In the genomic region with DNA sequence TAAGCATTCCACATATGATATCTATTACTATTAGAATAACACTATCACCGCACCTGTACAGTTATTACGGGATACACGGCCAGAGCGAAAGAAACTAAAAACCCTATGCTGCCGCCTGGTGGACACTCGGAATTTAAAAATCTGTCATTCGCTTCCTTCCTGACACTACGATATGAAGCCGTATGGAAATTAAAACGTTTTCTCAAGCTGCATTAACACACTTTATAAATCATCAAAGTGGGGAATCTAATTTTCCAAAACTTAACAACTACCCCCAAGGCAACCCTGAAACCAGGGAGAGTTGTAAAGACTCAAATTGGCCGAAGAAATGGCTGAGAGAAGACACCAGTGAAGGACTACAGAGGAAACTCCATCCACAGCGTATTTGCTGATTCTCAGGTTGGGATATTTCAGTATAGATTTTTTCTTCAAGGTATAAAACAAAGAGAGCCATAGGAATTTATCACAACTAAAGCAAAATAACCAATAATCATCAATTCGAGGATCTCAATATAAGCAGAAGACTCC, we compare ENCODE assay signal across 8 cellular contexts. TPM values are rescaled to one million over a fixed set of nuclear protein-coding genes. Genes with fewer than 3 reads are reported as not detected.
DNase-seq lines count a peak whose midpoint lies in the region; ATAC-seq and TF ChIP-seq lines count a peak whose summit lies in the region.

No MANE protein-coding gene starts in this region.

- ATAC-seq in GM21528 (IDR thresholded peaks at IDR 0.05; ENCODE audit: low FRiP score, unreplicated experiment) (peak; percentile 88), HG02970 (IDR thresholded peaks at IDR 0.05; ENCODE audit: low FRiP score, unreplicated experiment) (no peak)

- TF ChIP-seq CTCF in LNCAP (IDR thresholded peaks at IDR 0.05) = peak; percentile 67
- TF ChIP-seq CTCF in left ventricle myocardium inferior (IDR thresholded peaks at IDR 0.05; ENCODE audit: borderline replicate concordance) = peak; percentile 73

- H3K9me3 ChIP-seq in SK-N-MC (ENCODE audit: low read depth, low read length) (no peaks in the 10 kb centered on the region), left ventricle myocardium inferior (replicated peaks) (no peaks in the 10 kb centered on the region)

- H3K27ac ChIP-seq in SK-N-MC (no peak overlapping the region), left ventricle myocardium inferior (replicated peaks) (no peak overlapping the region), rectal smooth muscle tissue (ENCODE audit: low read depth, low read length) (no peak overlapping the region)

- DNase-seq in DMS 273 treated with DMSO at 0.1 percent for 48 hours (lab: John Stamatoyannopoulos, UW) (peak; percentile 5), SK-N-MC (ENCODE audit: low read depth, low spot score) (no peak), left ventricle myocardium inferior (peak; percentile 27)
- peak; percentile 65 for DNase-seq in activated naive CD4-positive, alpha-beta T cell treated with anti-CD3 and anti-CD28 coated beads, Interleukin-2, amount 50 U/mL, for 16 hours

- intact Hi-C loops in left ventricle myocardium inferior (cut with micrococcal nuclease) = no loop called here

- H3K27me3 ChIP-seq in left ventricle myocardium inferior (ENCODE audit: low read depth) = peaks cover 19% of the 10 kb centered on the region
- H3K27me3 ChIP-seq in rectal smooth muscle tissue (ENCODE audit: control insufficient read depth, insufficient read depth, low read length) = no peaks in the 10 kb centered on the region

- H3K4me1 ChIP-seq in left ventricle myocardium inferior (peaks cover 5% of the 10 kb centered on the region), rectal smooth muscle tissue (ENCODE audit: control insufficient read depth, insufficient read depth, low read length) (no peaks in the 10 kb centered on the region)

- H3K36me3 ChIP-seq in SK-N-MC (ENCODE audit: insufficient read depth, low read length) (no peaks in the 10 kb centered on the region), left ventricle myocardium inferior (no peaks in the 10 kb centered on the region), rectal smooth muscle tissue (ENCODE audit: control insufficient read depth, insufficient read depth, low read length) (no peaks in the 10 kb centered on the region)

- no peak overlapping the region for H3K9ac ChIP-seq in SK-N-MC (ENCODE audit: insufficient read length)
- no peak overlapping the region for H3K9ac ChIP-seq in rectal smooth muscle tissue (ENCODE audit: low read length)

- H3K4me3 ChIP-seq in SK-N-MC = peak overlapping the region; percentile 25; the same call in 1 of the 2 replicates
- H3K4me3 ChIP-seq in left ventricle myocardium inferior = peak overlapping the region; percentile 22
- peak overlapping the region; percentile 36 for H3K4me3 ChIP-seq in rectal smooth muscle tissue (ENCODE audit: low read length)

RNA-seq across cellular contexts. Expression of a gene that starts 1.4 kb away (rescaled TPM):
- not detected for total RNA-seq in left ventricle myocardium inferior

RNA-seq across cellular contexts. Expression of a gene that starts 36.7 kb away (rescaled TPM):
- total RNA-seq in left ventricle myocardium inferior = 0.33 TPM
